Comparison of ENCODE assay signal across 19 cellular contexts in the genomic region with DNA sequence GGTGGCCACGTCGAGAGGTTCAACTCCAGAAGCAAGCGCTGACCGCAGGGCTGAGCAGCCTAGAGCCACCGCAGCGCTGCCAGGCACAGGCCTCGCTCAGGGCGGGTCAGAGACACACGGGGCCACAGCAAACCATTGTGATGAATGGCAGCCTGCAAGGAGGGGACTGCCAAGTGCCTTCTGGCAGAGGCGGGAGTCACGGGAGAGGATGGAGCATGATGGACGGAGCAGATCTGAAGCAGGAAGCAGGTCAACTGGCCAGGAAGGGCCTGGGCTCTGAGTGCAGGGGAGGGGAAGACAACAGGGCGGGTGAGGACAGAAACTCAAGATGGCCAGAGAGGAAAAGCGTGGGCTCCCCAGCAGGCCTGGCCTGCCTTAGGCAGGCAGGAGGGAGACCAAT. TPM values are rescaled to one million over a fixed set of nuclear protein-coding genes. Genes with fewer than 3 reads are reported as not detected.
A peak's percentile ranks its signal among the peaks of the same experiment; 100 is the strongest.
DNase-seq lines count a peak whose midpoint lies in the region; ATAC-seq and TF ChIP-seq lines count a peak whose summit lies in the region.
"Had no signal": no experiment of that assay in that cellular context is flagged by ENCODE, and none has a peak within 500 bp of the region (broad histone marks: within the 10 kb centered on the region; RNA-seq: fewer than 3 reads in every experiment).

No MANE protein-coding gene starts in this region.

- H3K4me3 ChIP-seq in upper lobe of right lung: no peak overlapping the region
- H3K4me3 ChIP-seq: esophagus muscularis mucosa, tibial artery had no signal

- no peaks in the 10 kb centered on the region for H3K4me1 ChIP-seq in upper lobe of right lung

- TF ChIP-seq CTCF in nephron progenitor cell (IDR thresholded peaks at IDR 0.05) (no peak), upper lobe of right lung (IDR thresholded peaks at IDR 0.05) (no peak)

- intact Hi-C loops in Right ventricle myocardium inferior (cut with DNase I): loop anchor here (5.0 kb wide), 1 partner anchor 50 kb away; a partner anchor contains a TSS
- intact Hi-C loops in cardiac septum (cut with DNase I): no loop called here
- intact Hi-C loops in left cardiac atrium (cut with DNase I): no loop called here
- intact Hi-C loops in upper lobe of right lung (cut with DNase I): no loop called here

- no peaks in the 10 kb centered on the region for H3K9me3 Mint-ChIP-seq in nephron progenitor cell
- H3K9me3 Mint-ChIP-seq: activated CD4-positive, alpha-beta T cell treated with anti-CD3 and anti-CD28 coated beads, Interleukin-2, amount 10 ng/mL, durations not matched to agents 7 days and 5 days; natural killer cell had no signal

- no peaks in the 10 kb centered on the region for H3K27me3 ChIP-seq in upper lobe of right lung
- H3K27me3 ChIP-seq: esophagus muscularis mucosa, tibial artery had no signal

- H3K4me3 Mint-ChIP-seq in nephron progenitor cell: no peak overlapping the region
- H3K4me3 Mint-ChIP-seq: activated CD4-positive, alpha-beta T cell treated with anti-CD3 and anti-CD28 coated beads, Interleukin-2, amount 10 ng/mL, durations not matched to agents 7 days and 5 days; natural killer cell had no signal

- peaks cover 46% of the 10 kb centered on the region for H3K36me3 Mint-ChIP-seq in nephron progenitor cell (ENCODE audit: low read depth)
- H3K36me3 Mint-ChIP-seq: natural killer cell had no signal

- DNase-seq in Right ventricle myocardium inferior (ENCODE audit: missing footprints): no peak
- no peak for DNase-seq in cardiac septum (ENCODE audit: low spot score)
- DNase-seq in left cardiac atrium: peak; percentile 76
- no peak for DNase-seq in nephron progenitor cell
- DNase-seq in upper lobe of right lung: no peak
- DNase-seq: 8988T; activated CD4-positive, alpha-beta T cell treated with anti-CD3 and anti-CD28 coated beads, Interleukin-2, amount 10 ng/mL, durations not matched to agents 7 days and 5 days; activated T-cell treated with anti-CD3 and anti-CD28 coated beads, Interleukin-2, amount 50 U/mL, for 1 hour; DND-41; left colon; natural killer cell; NCI-H1105 treated with DMSO at 0.1 percent for 48 hours; SHP77 treated with DMSO at 0.1 percent for 48 hours; stimulated activated CD4-positive, alpha-beta T cell treated with anti-CD3 and anti-CD28 coated beads, Interleukin-4, amount 100 ng/mL, for 24 hours; tibial artery had no signal

- H3K4me1 Mint-ChIP-seq in nephron progenitor cell: peaks cover 22% of the 10 kb centered on the region
- H3K4me1 Mint-ChIP-seq: activated CD4-positive, alpha-beta T cell treated with anti-CD3 and anti-CD28 coated beads, Interleukin-2, amount 10 ng/mL, durations not matched to agents 7 days and 5 days; natural killer cell had no signal

- H3K27me3 Mint-ChIP-seq in nephron progenitor cell (ENCODE audit: low read depth, poor library complexity): no peaks in the 10 kb centered on the region
- H3K27me3 Mint-ChIP-seq: activated CD4-positive, alpha-beta T cell treated with anti-CD3 and anti-CD28 coated beads, Interleukin-2, amount 10 ng/mL, durations not matched to agents 7 days and 5 days had no signal

- peak; percentile 23 for ATAC-seq in Right ventricle myocardium inferior
- ATAC-seq in left cardiac atrium: peak; percentile 48 to 74
- ATAC-seq in upper lobe of right lung: peak; percentile 73
- ATAC-seq in GM21529 (IDR thresholded peaks at IDR 0.05; ENCODE audit: unreplicated experiment): no peak
- no peak for ATAC-seq in GM21423 (IDR thresholded peaks at IDR 0.05; ENCODE audit: unreplicated experiment)
- no peak for ATAC-seq in HG02870 (IDR thresholded peaks at IDR 0.05; ENCODE audit: unreplicated experiment)
- ATAC-seq: left colon, natural killer cell had no signal

- H3K27ac ChIP-seq in upper lobe of right lung: no peak overlapping the region
- H3K27ac ChIP-seq: esophagus muscularis mucosa, tibial artery had no signal

- H3K36me3 ChIP-seq in upper lobe of right lung: peaks cover 45% of the 10 kb centered on the region

- peak overlapping the region; percentile 85 for H3K27ac Mint-ChIP-seq in nephron progenitor cell
- H3K27ac Mint-ChIP-seq: activated CD4-positive, alpha-beta T cell treated with anti-CD3 and anti-CD28 coated beads, Interleukin-2, amount 10 ng/mL, durations not matched to agents 7 days and 5 days; natural killer cell had no signal

- H3K9me3 ChIP-seq in upper lobe of right lung: no peaks in the 10 kb centered on the region
- H3K9me3 ChIP-seq: esophagus muscularis mucosa, tibial artery had no signal

RNA-seq across cellular contexts. Expression of a gene that starts 49.8 kb away (rescaled TPM):
- total RNA-seq in Right ventricle myocardium inferior: 68.9 TPM
- 81.8 TPM for total RNA-seq in cardiac septum
- total RNA-seq in left cardiac atrium: 10 to 100 TPM; 57.3 to 79.2 TPM
- total RNA-seq in upper lobe of right lung: 102 TPM

Comparison
In these comparisons a context has a peak if more than half of its experiments do, and no peak if none do; other contexts are left out.
1. ATAC-seq: peak in Right ventricle myocardium inferior (single experiment), left cardiac atrium (2 of 2) and upper lobe of right lung (single experiment); none in GM21529 (single experiment), GM21423 (single experiment) and HG02870 (single experiment).